Comparison of ENCODE assay signal across 1 cellular context in genomic region chr7:65239707-65240352, GRCh38.
TF ChIP-seq lines count a peak whose summit lies in the region.

No MANE protein-coding gene starts in this region.

TF ChIP-seq in H1, 55 proteins besides CTCF, POLR2A, EP300 and RAD21 (continued from another document):
- TF ChIP-seq CHD7 (IDR thresholded peaks at IDR 0.05; ENCODE audit: insufficient replicate concordance, low read length) (no peak), ATF3 (IDR thresholded peaks at IDR 0.05; ENCODE audit: insufficient read depth, low read depth, low read length) (no peak), KDM4A (IDR thresholded peaks at IDR 0.05; ENCODE audit: low read depth, low read length, severe bottlenecking) (peak; percentile 95), CREB1 (IDR thresholded peaks at IDR 0.05) (no peak), SUZ12 (IDR thresholded peaks at IDR 0.05; ENCODE audit: low read length) (no peak), SP1 (IDR thresholded peaks at IDR 0.05; ENCODE audit: low read depth, low read length) (no peak), ASH2L (IDR thresholded peaks at IDR 0.05; ENCODE audit: low read length) (peak; percentile 56), BRCA1 (IDR thresholded peaks at IDR 0.05; ENCODE audit: low read depth, low read length) (no peak), PHF8 (conservative IDR thresholded peaks at IDR 0.05; ENCODE audit: low read depth, low read length) (peak; percentile 54), USF2 (IDR thresholded peaks at IDR 0.05; ENCODE audit: low read length) (no peak), POU5F1 (IDR thresholded peaks at IDR 0.05; ENCODE audit: low read depth, low read length) (no peak), TAF1 (IDR thresholded peaks at IDR 0.05; ENCODE audit: low read depth, low read length) (peak; percentile 54), HDAC6 (IDR thresholded peaks at IDR 0.05; ENCODE audit: low read depth, low read length) (no peak), SIN3A (conservative IDR thresholded peaks at IDR 0.05 in 1 of 2, IDR thresholded peaks at IDR 0.05 in 1 of 2; ENCODE audit: low read depth in 1 of 2, low read length in 2 of 2) (0 out of 4 replicates have a peak, but pooled peaks of 1 of the 2 experiments have one; percentile 48), MAX (IDR thresholded peaks at IDR 0.05) (no peak), RFX5 (IDR thresholded peaks at IDR 0.05; ENCODE audit: borderline replicate concordance, low read depth, low read length) (no peak)
